ENCODE assay signal across 1 cellular context in genomic region chr1:156642265-156643185, GRCh38.
TF ChIP-seq lines count a peak whose summit lies in the region.

No MANE protein-coding gene starts in this region.

TF ChIP-seq in GM12878, 131 proteins besides CTCF, POLR2A, EP300 and RAD21:
- TF ChIP-seq DPF2 (IDR thresholded peaks at IDR 0.05) = no peak
- TF ChIP-seq KDM1A (IDR thresholded peaks at IDR 0.05; ENCODE audit: borderline replicate concordance) = no peak
- TF ChIP-seq BACH1 (IDR thresholded peaks at IDR 0.05; ENCODE audit: borderline replicate concordance) = no peak
